Comparison of ENCODE assay signal across 28 cellular contexts in genomic region chr2:241997017-241997416, GRCh38.
"Had no signal": no experiment of that assay in that cellular context is flagged by ENCODE, and none has a peak within 500 bp of the region (broad histone marks: within the 10 kb centered on the region; RNA-seq: fewer than 3 reads in every experiment).

No MANE protein-coding gene starts in this region.

- DNase-seq: activated CD4-positive, alpha-beta memory T cell treated with anti-CD3 and anti-CD28 coated beads, Interleukin-2, amount 10 ng/mL, durations not matched to agents 7 days and 5 days; activated CD4-positive, alpha-beta T cell treated with anti-CD3 and anti-CD28 coated beads for 1 hour; activated CD4-positive, alpha-beta T cell treated with anti-CD3 and anti-CD28 coated beads for 4 hours; activated CD4-positive, alpha-beta T cell treated with anti-CD3 and anti-CD28 coated beads, Interleukin-2, amount 10 ng/mL, durations not matched to agents 7 days and 5 days; activated CD4-positive, alpha-beta T cell treated with anti-CD3 and anti-CD28 coated beads, Interleukin-2, amount 50 U/mL, for 4 hours; activated CD8-positive, alpha-beta memory T cell treated with anti-CD3 and anti-CD28 coated beads, Interleukin-2, amount 50 U/mL, for 48 hours; activated gamma-delta T cell; activated naive CD4-positive, alpha-beta T cell; activated naive CD4-positive, alpha-beta T cell treated with anti-CD3 and anti-CD28 coated beads, Interleukin-2, amount 10 ng/mL, durations not matched to agents 7 days and 5 days; activated naive CD8-positive, alpha-beta T cell treated with anti-CD3 and anti-CD28 coated beads, Interleukin-2, amount 10 ng/mL, durations not matched to agents 7 days and 5 days; activated T-cell treated with anti-CD3 and anti-CD28 coated beads for 4 hours; activated T-cell treated with anti-CD3 and anti-CD28 coated beads, Interleukin-2, amount 50 U/mL, for 24 hours; activated T-cell treated with anti-CD3 and anti-CD28 coated beads, Interleukin-2, amount 50 U/mL, for 72 hours; cortex of kidney; dermis blood vessel endothelial cell; effector CD4-positive, alpha-beta T cell; effector memory CD8-positive, alpha-beta T cell; erythroblast; foreskin keratinocyte; gastrocnemius medialis; glutamatergic neuron; T-helper 2 cell had no signal

- H3K27ac ChIP-seq: ascending aorta, breast epithelium, esophagus muscularis mucosa, foreskin keratinocyte, gastrocnemius medialis, VCaP had no signal

- H3K9me3 ChIP-seq: ascending aorta, breast epithelium, esophagus muscularis mucosa, gastrocnemius medialis had no signal

- H3K4me3 ChIP-seq: ascending aorta, breast epithelium, esophagus muscularis mucosa, gastrocnemius medialis had no signal

- H3K4me1 ChIP-seq: ascending aorta, breast epithelium, esophagus muscularis mucosa, foreskin keratinocyte, gastrocnemius medialis had no signal

- H3K36me3 ChIP-seq: ascending aorta, breast epithelium, esophagus muscularis mucosa, gastrocnemius medialis had no signal

- H3K27me3 ChIP-seq: ascending aorta, breast epithelium, foreskin keratinocyte had no signal

- ATAC-seq: activated naive CD4-positive, alpha-beta T cell treated with anti-CD3 and anti-CD28 coated beads, Interleukin-2, amount 50 U/mL, for 72 hours; activated T-cell treated with anti-CD3 and anti-CD28 coated beads, Interleukin-2, amount 50 U/mL, for 72 hours; effector memory CD8-positive, alpha-beta T cell; foreskin keratinocyte; gastrocnemius medialis; WTC11 had no signal
